In the genomic region with DNA sequence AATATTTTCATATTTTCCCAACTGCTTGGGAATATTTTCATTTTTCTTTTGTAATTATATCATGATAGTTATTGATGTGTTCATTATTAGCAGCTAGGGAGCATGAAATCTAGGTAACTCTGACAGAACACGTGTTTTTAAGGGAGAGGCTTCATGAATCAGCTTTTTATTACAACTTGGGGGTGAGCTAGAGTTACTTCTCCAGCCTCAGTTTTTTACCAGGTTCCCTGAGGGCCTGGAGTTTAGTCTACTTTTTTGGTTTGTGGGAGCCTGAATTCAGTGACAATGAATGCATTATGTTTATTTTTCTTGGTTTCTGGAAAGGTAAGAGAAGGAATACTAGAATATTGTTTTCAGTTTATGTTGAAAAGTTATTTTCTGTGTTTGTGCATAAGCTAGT, we compare ENCODE assay signal across 17 cellular contexts.
"Had no signal": no experiment of that assay in that cellular context is flagged by ENCODE, and none has a peak within 500 bp of the region (broad histone marks: within the 10 kb centered on the region; RNA-seq: fewer than 3 reads in every experiment).

No MANE protein-coding gene starts in this region.

- H3K9me3 ChIP-seq: gastrocnemius medialis, left lung, upper lobe of left lung had no signal

- H3K27ac ChIP-seq: ascending aorta, cardiac muscle cell, gastrocnemius medialis, heart right ventricle, left lung, upper lobe of left lung, VCaP had no signal

- H3K9me3 Mint-ChIP-seq: activated naive CD8-positive, alpha-beta T cell treated with anti-CD3 and anti-CD28 coated beads, Interleukin-2, amount 50 U/mL, for 24 hours had no signal

- H3K27me3 Mint-ChIP-seq: activated CD4-positive, alpha-beta T cell treated with anti-CD3 and anti-CD28 coated beads for 36 hours; activated CD8-positive, alpha-beta T cell treated with anti-CD3 and anti-CD28 coated beads for 36 hours; activated naive CD8-positive, alpha-beta T cell treated with anti-CD3 and anti-CD28 coated beads, Interleukin-2, amount 50 U/mL, for 24 hours had no signal

- H3K27ac Mint-ChIP-seq: activated CD4-positive, alpha-beta T cell treated with anti-CD3 and anti-CD28 coated beads for 36 hours; activated CD8-positive, alpha-beta T cell treated with anti-CD3 and anti-CD28 coated beads for 36 hours; activated naive CD8-positive, alpha-beta T cell treated with anti-CD3 and anti-CD28 coated beads, Interleukin-2, amount 50 U/mL, for 24 hours; activated T-helper 1 cell treated with anti-CD3 and anti-CD28 coated beads, Interleukin-12 subunit alpha, Interleukin-12 subunit beta, Interleukin-2, Interleukin-4 antibody, amounts not matched to agents 30 ng/mL and 10 ng/mL and 1 ng/mL, durations not matched to agents 14 hours and 24 hours and 36 hours had no signal

- H3K4me1 ChIP-seq: ascending aorta had no signal

- H3K4me3 ChIP-seq: ascending aorta, cardiac muscle cell, gastrocnemius medialis, heart right ventricle, left lung, upper lobe of left lung had no signal

- DNase-seq: activated CD4-positive, alpha-beta T cell treated with anti-CD3 and anti-CD28 coated beads for 36 hours; activated CD8-positive, alpha-beta T cell treated with anti-CD3 and anti-CD28 coated beads for 36 hours; activated naive CD4-positive, alpha-beta T cell; activated naive CD8-positive, alpha-beta T cell treated with anti-CD3 and anti-CD28 coated beads, Interleukin-2, amount 50 U/mL, for 24 hours; gastrocnemius medialis; heart right ventricle; islet precursor cell; left lung; small intestine; stimulated activated CD4-positive, alpha-beta T cell treated with anti-CD3 and anti-CD28 coated beads, Interleukin-1b, Interleukin-23, amount 100 ng/mL, for 48 hours; stimulated activated naive CD4-positive, alpha-beta T cell; T1000; upper lobe of left lung had no signal

- H3K4me3 Mint-ChIP-seq: activated CD4-positive, alpha-beta T cell treated with anti-CD3 and anti-CD28 coated beads for 36 hours; activated CD8-positive, alpha-beta T cell treated with anti-CD3 and anti-CD28 coated beads for 36 hours; activated naive CD8-positive, alpha-beta T cell treated with anti-CD3 and anti-CD28 coated beads, Interleukin-2, amount 50 U/mL, for 24 hours; activated T-helper 1 cell treated with anti-CD3 and anti-CD28 coated beads, Interleukin-12 subunit alpha, Interleukin-12 subunit beta, Interleukin-2, Interleukin-4 antibody, amounts not matched to agents 30 ng/mL and 10 ng/mL and 1 ng/mL, durations not matched to agents 14 hours and 24 hours and 36 hours had no signal

- FAIRE-seq: small intestine had no signal

- H3K27me3 ChIP-seq: ascending aorta, cardiac muscle cell, gastrocnemius medialis, heart right ventricle, left lung, upper lobe of left lung had no signal

- ATAC-seq: activated CD4-positive, alpha-beta T cell treated with anti-CD3 and anti-CD28 coated beads for 36 hours; activated CD8-positive, alpha-beta T cell treated with anti-CD3 and anti-CD28 coated beads for 36 hours; activated naive CD8-positive, alpha-beta T cell treated with anti-CD3 and anti-CD28 coated beads, Interleukin-2, amount 50 U/mL, for 24 hours; gastrocnemius medialis; heart right ventricle; left lung had no signal
